Comparison of ENCODE assay signal across 10 cellular contexts in the genomic region with DNA sequence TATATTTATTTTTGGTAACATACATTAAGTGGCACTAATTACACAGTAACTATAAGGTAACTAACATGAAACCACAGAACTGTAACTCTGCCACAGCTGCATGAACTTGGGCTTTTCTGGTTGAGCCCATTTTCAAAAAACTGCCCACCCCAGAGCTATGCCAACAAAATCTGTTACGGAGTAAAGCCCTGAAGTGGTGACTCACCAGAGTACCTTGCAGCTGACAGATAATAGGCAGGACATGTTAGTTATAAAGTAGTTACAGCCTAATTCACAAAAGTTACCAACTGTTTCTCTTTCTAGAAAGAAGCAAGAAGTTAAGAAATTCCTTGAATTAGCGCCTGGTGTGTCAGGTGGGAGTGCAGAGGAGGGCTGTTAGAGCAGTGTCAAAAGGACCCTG. TPM values are rescaled to one million over a fixed set of nuclear protein-coding genes. Genes with fewer than 3 reads are reported as not detected.
A peak's percentile ranks its signal among the peaks of the same experiment; 100 is the strongest.
DNase-seq lines count a peak whose midpoint lies in the region; ATAC-seq, FAIRE-seq and TF ChIP-seq lines count a peak whose summit lies in the region.
"Had no signal": no experiment of that assay in that cellular context is flagged by ENCODE, and none has a peak within 500 bp of the region (broad histone marks: within the 10 kb centered on the region; RNA-seq: fewer than 3 reads in every experiment).

No MANE protein-coding gene starts in this region.

- peak overlapping the region; percentile 88 for H3K4me3 Mint-ChIP-seq in CD4-positive, alpha-beta T cell
- H3K4me3 Mint-ChIP-seq in naive B cell = peak overlapping the region in 3 of 8 donors; percentile 97 to 98 (median 98)
- peak overlapping the region in 1 of 2 donors; percentile 94 for H3K4me3 Mint-ChIP-seq in effector memory CD8-positive, alpha-beta T cell

- H3K9me3 ChIP-seq in CD4-positive, alpha-beta T cell (ENCODE audit: control insufficient read depth, low read length) = no peaks in the 10 kb centered on the region
- H3K9me3 ChIP-seq: body of pancreas had no signal

- ATAC-seq in CD4-positive, alpha-beta T cell (ENCODE audit: poor library complexity) = no peak
- ATAC-seq in naive B cell (ENCODE audit: low read depth in 2 of 2) (no peak), GM19395 (IDR thresholded peaks at IDR 0.05; ENCODE audit: unreplicated experiment) (no peak)
- no peak for ATAC-seq in effector memory CD8-positive, alpha-beta T cell (replicated peaks)
- ATAC-seq: body of pancreas had no signal

- H3K27me3 Mint-ChIP-seq in CD4-positive, alpha-beta T cell = no peaks in the 10 kb centered on the region
- no peaks in the 10 kb centered on the region for H3K27me3 Mint-ChIP-seq in naive B cell
- no peaks in the 10 kb centered on the region for H3K27me3 Mint-ChIP-seq in effector memory CD8-positive, alpha-beta T cell

- no peak for DNase-seq in CD4-positive, alpha-beta T cell
- DNase-seq in LHCN-M2 (ENCODE audit: low read depth) (peak; percentile 75), astrocyte of the hippocampus (ENCODE audit: low read depth, low spot score) (peak; percentile 58), naive B cell (no peak), GM12891 (ENCODE audit: insufficient read length, low spot score) (no peak), superior temporal gyrus (ENCODE audit: extremely low spot score) (no peak)
- no peak for DNase-seq in effector memory CD8-positive, alpha-beta T cell
- DNase-seq: body of pancreas, KG1 had no signal

- H3K27ac Mint-ChIP-seq in CD4-positive, alpha-beta T cell = peak overlapping the region; percentile 92
- peak overlapping the region in 4 of 6 donors; percentile 51 to 96 (median 82) for H3K27ac Mint-ChIP-seq in naive B cell
- H3K27ac Mint-ChIP-seq in effector memory CD8-positive, alpha-beta T cell = peak overlapping the region in 1 of 2 donors; percentile 56

- H3K4me1 Mint-ChIP-seq in CD4-positive, alpha-beta T cell (ENCODE audit: low read depth) = peaks cover 28% of the 10 kb centered on the region
- H3K4me1 Mint-ChIP-seq in naive B cell = peaks cover 7 to 46% (median 26%) of the 10 kb centered on the region in 3 donors
- peaks cover 15 to 23% of the 10 kb centered on the region in 2 donors for H3K4me1 Mint-ChIP-seq in effector memory CD8-positive, alpha-beta T cell (ENCODE audit: low read depth in 2 of 2)

- peaks cover 69% of the 10 kb centered on the region for H3K36me3 Mint-ChIP-seq in CD4-positive, alpha-beta T cell (ENCODE audit: low read depth)
- peaks cover 7 to 16% of the 10 kb centered on the region in 2 donors for H3K36me3 Mint-ChIP-seq in naive B cell
- peaks cover 89% of the 10 kb centered on the region for H3K36me3 Mint-ChIP-seq in effector memory CD8-positive, alpha-beta T cell (ENCODE audit: insufficient read depth)

- TF ChIP-seq POLR2A in GM12891 (IDR thresholded peaks at IDR 0.05; ENCODE audit: low read depth, low read length) = no peak

- CTCF ChIA-PET in CD4-positive, alpha-beta T cell (lab: Charles Lee) = interaction anchor here (1.5 to 7.8 kb wide), 2 partner anchors 14 to 20 kb away, joined by 3 to 32 read pairs; a partner anchor contains a TSS

- POLR2A ChIA-PET in CD4-positive, alpha-beta T cell (lab: Charles Lee) = interaction anchor here (0.8 to 3.2 kb wide), 4 partner anchors 8 to 84 kb away, joined by 3 to 68 read pairs (median 3); a partner anchor contains a TSS

- intact Hi-C loops in CD4-positive, alpha-beta T cell (cut with DNase I, micrococcal nuclease) = loop anchor here (2.0 to 5.0 kb wide), 2 partner anchors 51 to 53 kb away; a partner anchor contains a TSS

- no peaks in the 10 kb centered on the region for H3K9me3 Mint-ChIP-seq in CD4-positive, alpha-beta T cell
- H3K9me3 Mint-ChIP-seq in naive B cell = no peaks in the 10 kb centered on the region
- no peaks in the 10 kb centered on the region for H3K9me3 Mint-ChIP-seq in effector memory CD8-positive, alpha-beta T cell

- no peak for TF ChIP-seq CTCF in CD4-positive, alpha-beta T cell (IDR thresholded peaks at IDR 0.05)

- H3K27ac ChIP-seq in CD4-positive, alpha-beta T cell (ENCODE audit: low read depth, low read length) = no peak overlapping the region

- H3K27me3 ChIP-seq in CD4-positive, alpha-beta T cell (ENCODE audit: control insufficient read depth, insufficient read depth, low read length) = no peaks in the 10 kb centered on the region
- H3K27me3 ChIP-seq: body of pancreas had no signal

- FAIRE-seq in GM12891 (lab: Jason Lieb, UNC) = no peak

TF ChIP-seq in GM12891, 5 proteins besides CTCF, POLR2A, EP300 and RAD21:
- no peak for TF ChIP-seq SPI1 (IDR thresholded peaks at IDR 0.05; ENCODE audit: low read depth, low read length)
- no peak for TF ChIP-seq PAX5 (IDR thresholded peaks at IDR 0.05; ENCODE audit: insufficient read depth, low read length, severe bottlenecking)
- no peak for TF ChIP-seq POLR2AphosphoS5 (IDR thresholded peaks at IDR 0.05; ENCODE audit: low read depth, low read length)
- no peak for TF ChIP-seq TAF1 (IDR thresholded peaks at IDR 0.05; ENCODE audit: low read depth, low read length)
- no peak for TF ChIP-seq POU2F2 (IDR thresholded peaks at IDR 0.05; ENCODE audit: low read depth, low read length)
TF ChIP-seq in GM12891: peak in this region for 0.

RNA-seq across cellular contexts. Expression of a gene that starts 1.5 kb away (rescaled TPM):
- 10 to 100 TPM; 20.8 to 22.9 TPM for total RNA-seq in CD4-positive, alpha-beta T cell
- total RNA-seq in LHCN-M2 (2014; rRNA removed) = 377 and 434 TPM in 2 replicates
- polyA plus RNA-seq in LHCN-M2 (2012) = 544 TPM
- 100 to 1,000 TPM; 289 to 380 (median 329) TPM for polyA plus RNA-seq in naive B cell (ENCODE audit: low read depth in 6 of 6)
- polyA plus RNA-seq in GM12891 (2012; ENCODE audit: low read depth, missing spikeins) = 515 TPM

RNA-seq across cellular contexts. Expression of a gene that starts 19.8 kb away (rescaled TPM):
- total RNA-seq in CD4-positive, alpha-beta T cell = 10 to 100 TPM; 94.3 to 95.2 TPM
- 8.5 and 11.0 TPM in 2 replicates for total RNA-seq in LHCN-M2 (2014; rRNA removed)
- 37.8 TPM for polyA plus RNA-seq in LHCN-M2 (2012)
- polyA plus RNA-seq in naive B cell (ENCODE audit: low read depth in 6 of 6) = 10 to 100 TPM; 52.5 to 81.7 (median 60.9) TPM
- polyA plus RNA-seq in GM12891 (2012; ENCODE audit: low read depth, missing spikeins) = 59.7 TPM

RNA-seq across cellular contexts. Expression of a gene that starts 52.2 kb away (rescaled TPM):
- 100 to 1,000 TPM; 256 to 271 TPM for total RNA-seq in CD4-positive, alpha-beta T cell
- total RNA-seq in LHCN-M2 (2014; rRNA removed) = 706 and 885 TPM in 2 replicates
- polyA plus RNA-seq in LHCN-M2 (2012) = 747 TPM
- 1,000 to 10,000 TPM in 1 of 6 donors, 100 to 1,000 TPM in 5; 695 to 1,035 (median 800) TPM for polyA plus RNA-seq in naive B cell (ENCODE audit: low read depth in 6 of 6)
- 379 TPM for polyA plus RNA-seq in GM12891 (2012; ENCODE audit: low read depth, missing spikeins)

RNA-seq across cellular contexts. Expression of a gene that starts 52.6 kb away (rescaled TPM):
- 10 to 100 TPM; 21.4 to 22.0 TPM for total RNA-seq in CD4-positive, alpha-beta T cell
- 43.2 and 50.1 TPM in 2 replicates for total RNA-seq in LHCN-M2 (2014; rRNA removed)
- 74.3 TPM for polyA plus RNA-seq in LHCN-M2 (2012)
- 10 to 100 TPM; 45.9 to 99.9 (median 58.6) TPM for polyA plus RNA-seq in naive B cell (ENCODE audit: low read depth in 6 of 6)
- polyA plus RNA-seq in GM12891 (2012; ENCODE audit: low read depth, missing spikeins) = 17.7 TPM

Comparison
In these comparisons a context has a peak if more than half of its experiments do, and no peak if none do; other contexts are left out.
1. DNase-seq: peak in LHCN-M2 (single experiment) and astrocyte of the hippocampus (single experiment); none in CD4-positive, alpha-beta T cell (0 of 10), naive B cell (single experiment), GM12891 (single experiment), superior temporal gyrus (single experiment) and effector memory CD8-positive, alpha-beta T cell (0 of 3).
2. RNA of a gene that starts 1.5 kb away (total RNA-seq): 377 to 434 TPM in LHCN-M2; 20.8 to 22.9 TPM in CD4-positive, alpha-beta T cell; every median in the first group is over 10 times any median in the second.